Comparison of ENCODE assay signal across 1 cellular context in genomic region chr6:129710722-129711631, GRCh38.
TF ChIP-seq lines count a peak whose summit lies in the region.

No MANE protein-coding gene starts in this region.

TF ChIP-seq in H1, 55 proteins besides CTCF, POLR2A, EP300 and RAD21 (continued from another document):
- TF ChIP-seq MAX (IDR thresholded peaks at IDR 0.05) (no peak), CHD7 (IDR thresholded peaks at IDR 0.05; ENCODE audit: insufficient replicate concordance, low read length) (no peak), EZH2 (IDR thresholded peaks at IDR 0.05; ENCODE audit: low read depth, low read length, severe bottlenecking) (no peak)
